Comparison of ENCODE assay signal across 37 cellular contexts in genomic region chr7:70556761-70557160, GRCh38.
"Had no signal": no experiment of that assay in that cellular context is flagged by ENCODE, and none has a peak within 500 bp of the region (broad histone marks: within the 10 kb centered on the region; RNA-seq: fewer than 3 reads in every experiment).

No MANE protein-coding gene starts in this region.

- H3K4me3 Mint-ChIP-seq: activated B cell treated with CpG ODN at 0.5 μM for 24 hours; activated CD4-positive, alpha-beta memory T cell treated with anti-CD3 and anti-CD28 coated beads for 36 hours; activated CD4-positive, alpha-beta T cell treated with anti-CD3 and anti-CD28 coated beads, Interleukin-2, amount 10 ng/mL, durations not matched to agents 24 days and 14 days; activated CD8-positive, alpha-beta T cell treated with anti-CD3 and anti-CD28 coated beads for 36 hours; activated naive CD4-positive, alpha-beta T cell treated with anti-CD3 and anti-CD28 coated beads for 36 hours; activated naive CD8-positive, alpha-beta T cell treated with anti-CD3 and anti-CD28 coated beads for 36 hours; activated T-cell treated with anti-CD3 and anti-CD28 coated beads, Interleukin-2, amount 50 U/mL, for 4 hours; activated T-cell treated with anti-CD3 and anti-CD28 coated beads, Interleukin-2, amount 50 U/mL, for 72 hours; activated T-helper 1 cell treated with anti-CD3 and anti-CD28 coated beads, Interleukin-12 subunit alpha, Interleukin-12 subunit beta, Interleukin-2, Interleukin-4 antibody, amounts not matched to agents 30 ng/mL and 10 ng/mL and 1 ng/mL, durations not matched to agents 14 hours and 24 hours and 36 hours; activated T-helper 17 cell treated with anti-CD3 and anti-CD28 coated beads, Interleukin-2, amount 50 U/mL, for 72 hours; T-helper 1 cell treated with Interleukin-12 subunit alpha and Interleukin-12 subunit beta and Interleukin-4 antibody, amounts not matched to agents 30 μg/mL and 1 μg/mL, for 36 hours; T-helper 2 cell treated with Interferon-gamma antibody and Interleukin-4, amounts not matched to agents 5 μg/mL and 100 μg/mL, for 36 hours had no signal

- H3K27ac Mint-ChIP-seq: activated B cell treated with CpG ODN at 0.5 μM for 24 hours; activated CD4-positive, alpha-beta memory T cell treated with anti-CD3 and anti-CD28 coated beads for 36 hours; activated CD4-positive, alpha-beta T cell treated with anti-CD3 and anti-CD28 coated beads, Interleukin-2, amount 10 ng/mL, durations not matched to agents 24 days and 14 days; activated CD8-positive, alpha-beta T cell treated with anti-CD3 and anti-CD28 coated beads for 36 hours; activated naive CD4-positive, alpha-beta T cell treated with anti-CD3 and anti-CD28 coated beads for 36 hours; activated naive CD4-positive, alpha-beta T cell treated with anti-CD3 and anti-CD28 coated beads, Interleukin-2, amount 50 U/mL, for 72 hours; activated naive CD8-positive, alpha-beta T cell treated with anti-CD3 and anti-CD28 coated beads for 36 hours; activated T-cell treated with anti-CD3 and anti-CD28 coated beads, Interleukin-2, amount 50 U/mL, for 72 hours; activated T-helper 1 cell treated with anti-CD3 and anti-CD28 coated beads, Interleukin-12 subunit alpha, Interleukin-12 subunit beta, Interleukin-2, Interleukin-4 antibody, amounts not matched to agents 30 ng/mL and 10 ng/mL and 1 ng/mL, durations not matched to agents 14 hours and 24 hours and 36 hours; activated T-helper 17 cell treated with anti-CD3 and anti-CD28 coated beads, Interleukin-2, amount 50 U/mL, for 72 hours; T-helper 1 cell treated with Interleukin-12 subunit alpha and Interleukin-12 subunit beta and Interleukin-4 antibody, amounts not matched to agents 30 μg/mL and 1 μg/mL, for 36 hours; T-helper 2 cell treated with Interferon-gamma antibody and Interleukin-4, amounts not matched to agents 5 μg/mL and 100 μg/mL, for 36 hours had no signal

- H3K27me3 ChIP-seq: adrenal gland, body of pancreas, brain microvascular endothelial cell, breast epithelium had no signal

- H3K4me3 ChIP-seq: adrenal gland, body of pancreas, breast epithelium had no signal

- H3K9me3 ChIP-seq: adrenal gland, body of pancreas had no signal

- H3K4me1 Mint-ChIP-seq: activated B cell treated with CpG ODN at 0.5 μM for 24 hours; activated CD4-positive, alpha-beta T cell treated with anti-CD3 and anti-CD28 coated beads, Interleukin-2, amount 10 ng/mL, durations not matched to agents 24 days and 14 days; activated naive CD8-positive, alpha-beta T cell treated with anti-CD3 and anti-CD28 coated beads for 36 hours; activated T-helper 17 cell treated with anti-CD3 and anti-CD28 coated beads, Interleukin-2, amount 50 U/mL, for 72 hours had no signal

- FAIRE-seq: astrocyte, TTC549 had no signal

- H3K27ac ChIP-seq: adrenal gland, body of pancreas, brain microvascular endothelial cell, breast epithelium, VCaP had no signal

- H3K36me3 Mint-ChIP-seq: activated CD4-positive, alpha-beta memory T cell treated with anti-CD3 and anti-CD28 coated beads for 36 hours; activated naive CD8-positive, alpha-beta T cell treated with anti-CD3 and anti-CD28 coated beads for 36 hours had no signal

- H3K36me3 ChIP-seq: adrenal gland, brain microvascular endothelial cell, breast epithelium had no signal

- ATAC-seq: activated CD8-positive, alpha-beta T cell treated with anti-CD3 and anti-CD28 coated beads for 36 hours; activated naive CD4-positive, alpha-beta T cell treated with anti-CD3 and anti-CD28 coated beads, Interleukin-2, amount 50 U/mL, for 72 hours; activated T-cell treated with anti-CD3 and anti-CD28 coated beads, Interleukin-2, amount 50 U/mL, for 4 hours; activated T-cell treated with anti-CD3 and anti-CD28 coated beads, Interleukin-2, amount 50 U/mL, for 72 hours; activated T-helper 17 cell treated with anti-CD3 and anti-CD28 coated beads, Interleukin-2, amount 50 U/mL, for 72 hours; body of pancreas had no signal

- H3K4me1 ChIP-seq: adrenal gland, body of pancreas, breast epithelium had no signal

- DNase-seq: activated B cell treated with CpG ODN at 0.5 μM for 24 hours; activated CD4-positive, alpha-beta memory T cell treated with anti-CD3 and anti-CD28 coated beads for 36 hours; activated CD4-positive, alpha-beta T cell treated with anti-CD3 and anti-CD28 coated beads for 4 hours; activated CD4-positive, alpha-beta T cell treated with anti-CD3 and anti-CD28 coated beads, Interleukin-2, amount 10 ng/mL, durations not matched to agents 24 days and 14 days; activated CD4-positive, alpha-beta T cell treated with anti-CD3 and anti-CD28 coated beads, Interleukin-2, amount 50 U/mL, for 1 hour; activated CD4-positive, alpha-beta T cell treated with anti-CD3 and anti-CD28 coated beads, Interleukin-2, amount 50 U/mL, for 4 hours; activated CD4-positive, CD25-positive, alpha-beta regulatory T cell treated with anti-CD3 and anti-CD28 coated beads, Interleukin-2, amount 50 U/mL, for 72 hours; activated CD8-positive, alpha-beta memory T cell treated with anti-CD3 and anti-CD28 coated beads, Interleukin-2, amount 50 U/mL, for 4 hours; activated CD8-positive, alpha-beta T cell treated with anti-CD3 and anti-CD28 coated beads for 36 hours; activated effector memory CD4-positive, alpha-beta T cell treated with anti-CD3 and anti-CD28 coated beads, Interleukin-2, amount 50 U/mL, for 16 hours; activated gamma-delta T cell treated with Interleukin-2 at 50 U/mL for 16 hours; activated naive CD4-positive, alpha-beta T cell; activated naive CD4-positive, alpha-beta T cell treated with anti-CD3 and anti-CD28 coated beads for 36 hours; activated naive CD4-positive, alpha-beta T cell treated with anti-CD3 and anti-CD28 coated beads, Interleukin-2, amount 50 U/mL, for 16 hours; activated naive CD8-positive, alpha-beta T cell treated with anti-CD3 and anti-CD28 coated beads for 36 hours; activated T-cell treated with anti-CD3 and anti-CD28 coated beads for 4 hours; activated T-cell treated with anti-CD3 and anti-CD28 coated beads, Interleukin-2, amount 50 U/mL, for 1 hour; activated T-cell treated with anti-CD3 and anti-CD28 coated beads, Interleukin-2, amount 50 U/mL, for 4 hours; activated T-cell treated with anti-CD3 and anti-CD28 coated beads, Interleukin-2, amount 50 U/mL, for 72 hours; adrenal gland; amniotic stem cell; aorta; body of pancreas; brain microvascular endothelial cell; central memory CD4-positive, alpha-beta T cell; T-helper 1 cell; T-helper 2 cell; T-helper 9 cell had no signal

- H3K27me3 Mint-ChIP-seq: activated B cell treated with CpG ODN at 0.5 μM for 24 hours; activated CD4-positive, alpha-beta memory T cell treated with anti-CD3 and anti-CD28 coated beads for 36 hours; activated CD4-positive, alpha-beta T cell treated with anti-CD3 and anti-CD28 coated beads, Interleukin-2, amount 10 ng/mL, durations not matched to agents 24 days and 14 days; activated naive CD8-positive, alpha-beta T cell treated with anti-CD3 and anti-CD28 coated beads for 36 hours; activated T-helper 17 cell treated with anti-CD3 and anti-CD28 coated beads, Interleukin-2, amount 50 U/mL, for 72 hours had no signal
